28 cellular contexts compared by ENCODE assay signal in genomic region chrX:140467211-140467610, GRCh38. TPM values are rescaled to one million over a fixed set of nuclear protein-coding genes. Genes with fewer than 3 reads are reported as not detected.
"Had no signal": no experiment of that assay in that cellular context is flagged by ENCODE, and none has a peak within 500 bp of the region (broad histone marks: within the 10 kb centered on the region; RNA-seq: fewer than 3 reads in every experiment).

No MANE protein-coding gene starts in this region.

- H3K36me3 ChIP-seq: cardiac muscle cell, right atrium auricular region, thyroid gland had no signal

- H3K4me1 ChIP-seq: foreskin keratinocyte, right atrium auricular region, thyroid gland had no signal

- ATAC-seq: activated CD8-positive, alpha-beta T cell treated with anti-CD3 and anti-CD28 coated beads for 36 hours; foreskin keratinocyte; left lobe of liver had no signal

- H3K4me3 ChIP-seq: cardiac muscle cell, dorsolateral prefrontal cortex, right atrium auricular region, thyroid gland had no signal

- H3K4me3 Mint-ChIP-seq: activated CD4-positive, alpha-beta T cell treated with anti-CD3 and anti-CD28 coated beads, Interleukin-2, amount 10 ng/mL, durations not matched to agents 24 days and 14 days; activated CD8-positive, alpha-beta T cell treated with anti-CD3 and anti-CD28 coated beads for 36 hours; activated naive CD4-positive, alpha-beta T cell treated with anti-CD3 and anti-CD28 coated beads for 36 hours; naive B cell; neural crest cell had no signal

- H3K27ac ChIP-seq: cardiac muscle cell, dorsolateral prefrontal cortex, epithelial cell of prostate, foreskin keratinocyte, right atrium auricular region, thyroid gland had no signal

- H3K9me3 Mint-ChIP-seq: activated CD4-positive, alpha-beta T cell treated with anti-CD3 and anti-CD28 coated beads, Interleukin-2, amount 10 ng/mL, durations not matched to agents 24 days and 14 days; activated CD8-positive, alpha-beta T cell treated with anti-CD3 and anti-CD28 coated beads for 36 hours; activated naive CD4-positive, alpha-beta T cell treated with anti-CD3 and anti-CD28 coated beads for 36 hours; activated T-helper 2 cell treated with anti-CD3 and anti-CD28 coated beads, Interferon-gamma antibody, Interleukin-2, Interleukin-4, amounts not matched to agents 10 μg/mL and 5 μg/mL and 100 μg/mL, durations not matched to agents 14 hours and 24 hours and 36 hours had no signal

- H3K36me3 Mint-ChIP-seq: naive B cell had no signal

- H3K27me3 ChIP-seq: cardiac muscle cell, foreskin keratinocyte, right atrium auricular region, thyroid gland had no signal

- H3K9me3 ChIP-seq: right atrium auricular region, thyroid gland had no signal

- H3K27ac Mint-ChIP-seq: activated CD4-positive, alpha-beta T cell treated with anti-CD3 and anti-CD28 coated beads, Interleukin-2, amount 10 ng/mL, durations not matched to agents 24 days and 14 days; activated CD8-positive, alpha-beta T cell treated with anti-CD3 and anti-CD28 coated beads for 36 hours; activated naive CD4-positive, alpha-beta T cell treated with anti-CD3 and anti-CD28 coated beads for 36 hours; activated T-helper 2 cell treated with anti-CD3 and anti-CD28 coated beads, Interferon-gamma antibody, Interleukin-2, Interleukin-4, amounts not matched to agents 10 μg/mL and 5 μg/mL and 100 μg/mL, durations not matched to agents 14 hours and 24 hours and 36 hours; naive B cell; progenitor cell of endocrine pancreas had no signal

- H3K4me1 Mint-ChIP-seq: activated CD4-positive, alpha-beta T cell treated with anti-CD3 and anti-CD28 coated beads, Interleukin-2, amount 10 ng/mL, durations not matched to agents 24 days and 14 days; naive B cell had no signal

- DNase-seq: activated CD4-positive, alpha-beta T cell treated with anti-CD3 and anti-CD28 coated beads, Interleukin-2, amount 10 ng/mL, durations not matched to agents 24 days and 14 days; activated CD8-positive, alpha-beta T cell treated with anti-CD3 and anti-CD28 coated beads for 36 hours; activated naive CD4-positive, alpha-beta T cell treated with anti-CD3 and anti-CD28 coated beads for 36 hours; activated T-cell treated with anti-CD3 and anti-CD28 coated beads, Interleukin-2, amount 50 U/mL, for 1 hour; dorsolateral prefrontal cortex; foreskin keratinocyte; glutamatergic neuron; hippocampal formation; naive B cell; stimulated activated CD4-positive, alpha-beta T cell treated with anti-CD3 and anti-CD28 coated beads, Interleukin-2, amount 100 ng/mL, for 24 hours; stimulated activated naive CD4-positive, alpha-beta T cell treated with Interleukin-2 at 50 U/mL for 16 hours; T1000; thyroid gland had no signal

- H3K27me3 Mint-ChIP-seq: activated CD4-positive, alpha-beta T cell treated with anti-CD3 and anti-CD28 coated beads, Interleukin-2, amount 10 ng/mL, durations not matched to agents 24 days and 14 days; activated CD8-positive, alpha-beta T cell treated with anti-CD3 and anti-CD28 coated beads for 36 hours; naive B cell had no signal

RNA-seq across cellular contexts. Expression of gene SOX3, which starts 37.7 kb away (rescaled TPM):
- total RNA-seq: activated CD4-positive, alpha-beta T cell treated with anti-CD3 and anti-CD28 coated beads, Interleukin-2, amount 10 ng/mL, durations not matched to agents 24 days and 14 days; activated CD8-positive, alpha-beta T cell treated with anti-CD3 and anti-CD28 coated beads for 36 hours; activated naive CD4-positive, alpha-beta T cell treated with anti-CD3 and anti-CD28 coated beads for 36 hours; activated T-helper 2 cell treated with anti-CD3 and anti-CD28 coated beads, Interferon-gamma antibody, Interleukin-2, Interleukin-4, amounts not matched to agents 10 μg/mL and 5 μg/mL and 100 μg/mL, durations not matched to agents 14 hours and 24 hours and 36 hours; foreskin keratinocyte; left lobe of liver; lung microvascular endothelial cell; mononuclear cell; osteoblast; right atrium auricular region; skeletal muscle tissue; subcutaneous adipose tissue; T-helper 1 cell treated with Interleukin-12 subunit alpha and Interleukin-12 subunit beta and Interleukin-4 antibody, amounts not matched to agents 30 ng/mL and 1 ng/mL, for 36 hours; ureter had no signal
- polyA plus RNA-seq: cardiac muscle cell, foreskin keratinocyte, keratinocyte had no signal
